In the genomic region with DNA sequence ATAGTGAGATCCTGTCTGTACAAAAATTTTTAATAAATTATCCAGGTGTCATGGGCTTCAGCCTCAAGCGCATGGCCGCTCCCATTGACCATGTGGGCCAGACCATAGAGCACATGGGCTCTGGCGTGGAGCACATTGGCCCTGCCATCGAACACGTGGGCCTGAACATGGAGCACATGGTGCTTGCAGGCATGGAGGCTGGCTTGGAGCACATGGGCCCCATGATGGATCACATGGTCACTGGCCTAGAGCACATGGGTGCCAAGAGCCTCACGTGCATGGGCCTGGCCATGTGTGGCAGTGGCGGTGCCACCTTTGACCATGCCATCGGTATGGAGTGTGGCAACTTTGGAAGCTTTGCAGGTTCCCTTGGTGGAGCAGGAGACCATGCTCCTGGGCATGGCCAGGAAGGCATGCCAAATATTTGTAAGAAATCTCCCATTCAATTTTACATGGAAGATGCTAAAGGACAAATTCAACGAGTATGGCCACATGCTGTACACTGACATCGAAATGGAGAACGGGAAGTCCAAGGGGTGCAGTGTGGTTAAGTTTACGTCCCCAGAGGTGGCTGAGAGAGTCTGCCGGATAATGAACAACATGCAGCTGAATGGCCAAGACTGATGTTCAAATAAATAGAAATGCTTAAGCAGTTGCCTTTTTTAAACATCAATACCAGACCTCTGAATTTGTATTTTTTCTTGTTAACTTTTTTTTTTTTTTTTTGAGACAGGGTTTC, we compare ENCODE assay signal across 1 cellular context.
TF ChIP-seq lines count a peak whose summit lies in the region.

No MANE protein-coding gene starts in this region.

TF ChIP-seq in HCT116, 20 proteins besides CTCF, POLR2A, EP300 and RAD21 (continued from another document):
- TF ChIP-seq, protein P1, sequence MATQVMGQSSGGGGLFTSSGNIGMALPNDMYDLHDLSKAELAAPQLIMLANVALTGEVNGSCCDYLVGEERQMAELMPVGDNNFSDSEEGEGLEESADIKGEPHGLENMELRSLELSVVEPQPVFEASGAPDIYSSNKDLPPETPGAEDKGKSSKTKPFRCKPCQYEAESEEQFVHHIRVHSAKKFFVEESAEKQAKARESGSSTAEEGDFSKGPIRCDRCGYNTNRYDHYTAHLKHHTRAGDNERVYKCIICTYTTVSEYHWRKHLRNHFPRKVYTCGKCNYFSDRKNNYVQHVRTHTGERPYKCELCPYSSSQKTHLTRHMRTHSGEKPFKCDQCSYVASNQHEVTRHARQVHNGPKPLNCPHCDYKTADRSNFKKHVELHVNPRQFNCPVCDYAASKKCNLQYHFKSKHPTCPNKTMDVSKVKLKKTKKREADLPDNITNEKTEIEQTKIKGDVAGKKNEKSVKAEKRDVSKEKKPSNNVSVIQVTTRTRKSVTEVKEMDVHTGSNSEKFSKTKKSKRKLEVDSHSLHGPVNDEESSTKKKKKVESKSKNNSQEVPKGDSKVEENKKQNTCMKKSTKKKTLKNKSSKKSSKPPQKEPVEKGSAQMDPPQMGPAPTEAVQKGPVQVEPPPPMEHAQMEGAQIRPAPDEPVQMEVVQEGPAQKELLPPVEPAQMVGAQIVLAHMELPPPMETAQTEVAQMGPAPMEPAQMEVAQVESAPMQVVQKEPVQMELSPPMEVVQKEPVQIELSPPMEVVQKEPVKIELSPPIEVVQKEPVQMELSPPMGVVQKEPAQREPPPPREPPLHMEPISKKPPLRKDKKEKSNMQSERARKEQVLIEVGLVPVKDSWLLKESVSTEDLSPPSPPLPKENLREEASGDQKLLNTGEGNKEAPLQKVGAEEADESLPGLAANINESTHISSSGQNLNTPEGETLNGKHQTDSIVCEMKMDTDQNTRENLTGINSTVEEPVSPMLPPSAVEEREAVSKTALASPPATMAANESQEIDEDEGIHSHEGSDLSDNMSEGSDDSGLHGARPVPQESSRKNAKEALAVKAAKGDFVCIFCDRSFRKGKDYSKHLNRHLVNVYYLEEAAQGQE (IDR thresholded peaks at IDR 0.05; ENCODE audit: low read depth), result no peak
- no peak for TF ChIP-seq CEBPB (IDR thresholded peaks at IDR 0.05; ENCODE audit: low read depth)
- no peak for TF ChIP-seq ZFX (IDR thresholded peaks at IDR 0.05)
- TF ChIP-seq, protein P2, sequence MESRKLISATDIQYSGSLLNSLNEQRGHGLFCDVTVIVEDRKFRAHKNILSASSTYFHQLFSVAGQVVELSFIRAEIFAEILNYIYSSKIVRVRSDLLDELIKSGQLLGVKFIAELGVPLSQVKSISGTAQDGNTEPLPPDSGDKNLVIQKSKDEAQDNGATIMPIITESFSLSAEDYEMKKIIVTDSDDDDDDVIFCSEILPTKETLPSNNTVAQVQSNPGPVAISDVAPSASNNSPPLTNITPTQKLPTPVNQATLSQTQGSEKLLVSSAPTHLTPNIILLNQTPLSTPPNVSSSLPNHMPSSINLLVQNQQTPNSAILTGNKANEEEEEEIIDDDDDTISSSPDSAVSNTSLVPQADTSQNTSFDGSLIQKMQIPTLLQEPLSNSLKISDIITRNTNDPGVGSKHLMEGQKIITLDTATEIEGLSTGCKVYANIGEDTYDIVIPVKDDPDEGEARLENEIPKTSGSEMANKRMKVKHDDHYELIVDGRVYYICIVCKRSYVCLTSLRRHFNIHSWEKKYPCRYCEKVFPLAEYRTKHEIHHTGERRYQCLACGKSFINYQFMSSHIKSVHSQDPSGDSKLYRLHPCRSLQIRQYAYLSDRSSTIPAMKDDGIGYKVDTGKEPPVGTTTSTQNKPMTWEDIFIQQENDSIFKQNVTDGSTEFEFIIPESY (IDR thresholded peaks at IDR 0.05; ENCODE audit: extremely low read depth, insufficient replicate concordance, low read length), result no peak
- TF ChIP-seq, protein P3, sequence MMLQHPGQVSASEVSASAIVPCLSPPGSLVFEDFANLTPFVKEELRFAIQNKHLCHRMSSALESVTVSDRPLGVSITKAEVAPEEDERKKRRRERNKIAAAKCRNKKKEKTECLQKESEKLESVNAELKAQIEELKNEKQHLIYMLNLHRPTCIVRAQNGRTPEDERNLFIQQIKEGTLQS (IDR thresholded peaks at IDR 0.05), result no peak
